In genomic region chr1:23485002-23485332, GRCh38 we compare ENCODE assay signal across 1 cellular context.
TF ChIP-seq lines count a peak whose summit lies in the region.

No MANE protein-coding gene starts in this region.

TF ChIP-seq in endothelial cell of umbilical vein, 7 proteins besides CTCF, POLR2A, EP300 and RAD21:
- no peak for TF ChIP-seq POLR2AphosphoS5 (IDR thresholded peaks at IDR 0.05; ENCODE audit: insufficient read depth, low read depth, low read length)
- TF ChIP-seq EZH2 (IDR thresholded peaks at IDR 0.05; ENCODE audit: borderline replicate concordance, low read depth, low read length, severe bottlenecking) = no peak
- TF ChIP-seq, protein P1, sequence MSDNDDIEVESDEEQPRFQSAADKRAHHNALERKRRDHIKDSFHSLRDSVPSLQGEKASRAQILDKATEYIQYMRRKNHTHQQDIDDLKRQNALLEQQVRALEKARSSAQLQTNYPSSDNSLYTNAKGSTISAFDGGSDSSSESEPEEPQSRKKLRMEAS (IDR thresholded peaks at IDR 0.05; ENCODE audit: insufficient read depth, insufficient read length) = no peak
- no peak for TF ChIP-seq FOS (IDR thresholded peaks at IDR 0.05; ENCODE audit: borderline replicate concordance, insufficient read depth, low read length)
- no peak for TF ChIP-seq MYC (IDR thresholded peaks at IDR 0.05; ENCODE audit: low read depth, low read length)
- TF ChIP-seq JUN (IDR thresholded peaks at IDR 0.05; ENCODE audit: borderline replicate concordance, insufficient read depth, insufficient read length, low read depth) = no peak
- no peak for TF ChIP-seq GATA2 (IDR thresholded peaks at IDR 0.05; ENCODE audit: insufficient read depth, insufficient read length, low read depth, low read length)
